In the genomic region with DNA sequence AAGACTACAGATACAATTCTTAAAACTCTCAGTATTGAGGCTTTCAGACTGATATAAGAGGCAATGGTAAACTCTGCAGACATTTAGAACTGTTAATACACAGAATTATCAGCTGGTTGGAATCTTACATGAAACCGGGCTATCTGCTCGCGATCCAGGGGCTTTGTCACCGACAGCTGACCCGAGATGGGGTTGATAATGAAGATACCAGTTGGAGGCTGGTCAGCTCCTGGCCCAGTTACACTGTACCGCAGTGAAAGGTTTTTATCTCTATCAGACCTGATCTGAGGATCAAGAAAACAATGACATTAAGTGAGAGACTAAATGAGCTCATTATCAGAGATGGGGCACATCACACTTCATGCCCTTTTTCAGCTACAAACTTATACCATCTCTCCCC, we compare ENCODE assay signal across 19 cellular contexts.
DNase-seq lines count a peak whose midpoint lies in the region; TF ChIP-seq lines count a peak whose summit lies in the region.
"Had no signal": no experiment of that assay in that cellular context is flagged by ENCODE, and none has a peak within 500 bp of the region (broad histone marks: within the 10 kb centered on the region; RNA-seq: fewer than 3 reads in every experiment).

No MANE protein-coding gene starts in this region.

- H3K9ac ChIP-seq in HUES48 (ENCODE audit: low read depth, low read length) = no peak overlapping the region
- H3K9ac ChIP-seq in endodermal cell (ENCODE audit: extremely low read depth, low read length, poor library complexity, severe bottlenecking) = no peak overlapping the region
- no peak overlapping the region for H3K9ac ChIP-seq in parathyroid adenoma

- H3K9me3 Mint-ChIP-seq in HFFc6 = no peaks in the 10 kb centered on the region
- H3K9me3 Mint-ChIP-seq in endodermal cell = no peaks in the 10 kb centered on the region
- H3K9me3 Mint-ChIP-seq: H9 had no signal

- TF ChIP-seq CTCF in HFFc6 (IDR thresholded peaks at IDR 0.05) (no peak), endodermal cell (conservative IDR thresholded peaks at IDR 0.05) (no peak), parathyroid adenoma (IDR thresholded peaks at IDR 0.05) (no peak), spleen (IDR thresholded peaks at IDR 0.05 in 8 of 11, conservative IDR thresholded peaks at IDR 0.05 in 3 of 11) (no peak)

- H3K27me3 ChIP-seq in HUES48 (ENCODE audit: control insufficient read depth, insufficient read depth, low read length) = no peaks in the 10 kb centered on the region
- no peaks in the 10 kb centered on the region for H3K27me3 ChIP-seq in endodermal cell (ENCODE audit: control insufficient read depth, insufficient read depth, low read length, poor library complexity, severe bottlenecking)
- H3K27me3 ChIP-seq in parathyroid adenoma (ENCODE audit: control insufficient read depth, insufficient read depth, low read length) = no peaks in the 10 kb centered on the region
- H3K27me3 ChIP-seq in spleen (replicated peaks in 1 of 7) = no peaks in the 10 kb centered on the region
- H3K27me3 ChIP-seq: BE2C had no signal

- 0 out of 2 replicates have a peak, but pooled peaks cover 4% of the 10 kb centered on the region for H3K36me3 ChIP-seq in HUES48 (ENCODE audit: control insufficient read depth, insufficient read depth, low read length)
- peaks cover 79% of the 10 kb centered on the region for H3K36me3 ChIP-seq in endodermal cell (ENCODE audit: control insufficient read depth, insufficient read depth, low read length)
- H3K36me3 ChIP-seq in parathyroid adenoma (ENCODE audit: control insufficient read depth, insufficient read depth, low read length) = no peaks in the 10 kb centered on the region
- H3K36me3 ChIP-seq in spleen = no peaks in the 10 kb centered on the region

- H3K27me3 Mint-ChIP-seq in HFFc6 (ENCODE audit: insufficient read depth) = no peaks in the 10 kb centered on the region; the same call in 1 of the 2 replicates
- H3K27me3 Mint-ChIP-seq in endodermal cell (ENCODE audit: insufficient read depth) = no peaks in the 10 kb centered on the region
- H3K27me3 Mint-ChIP-seq: CD4-positive, CD25-positive, alpha-beta regulatory T cell; CD8-positive, alpha-beta memory T cell had no signal

- H3K9me3 ChIP-seq in HUES48 (ENCODE audit: control insufficient read depth, insufficient read depth, low read length) (no peaks in the 10 kb centered on the region), endodermal cell (ENCODE audit: control insufficient read depth, low read length) (no peaks in the 10 kb centered on the region), parathyroid adenoma (ENCODE audit: control insufficient read depth, low read length) (no peaks in the 10 kb centered on the region), spleen (no peaks in the 10 kb centered on the region)
- H3K9me3 ChIP-seq: BE2C had no signal

- intact Hi-C loops in spleen (cut with DNase I; ENCODE audit: low total_unique reads) = no loop called here

- H3K4me3 ChIP-seq in HUES48 (ENCODE audit: low read depth, low read length) (no peak overlapping the region), endodermal cell (ENCODE audit: low read length) (peak overlapping the region; percentile 41), parathyroid adenoma (ENCODE audit: low read depth, low read length) (no peak overlapping the region), spleen (no peak overlapping the region)
- H3K4me3 ChIP-seq: GM12878 had no signal

- H3K4me3 Mint-ChIP-seq in HFFc6 (no peak overlapping the region), endodermal cell (no peak overlapping the region)
- H3K4me3 Mint-ChIP-seq: CD4-positive, CD25-positive, alpha-beta regulatory T cell; CD8-positive, alpha-beta memory T cell; H9 had no signal

- 48% methylated on average over 6 of the region's 6 CpGs; no CpG with 5 or more reads in 1 of the 2 experiments for WGBS in endodermal cell (ENCODE audit: insufficient coverage in 1 of 2, insufficient read length in 1 of 2), 2 experiments
- WGBS in spleen, 5 donors = 89 to 95% (median 92%) methylated on average over 6 of the region's 6 CpGs

- peaks cover 3% of the 10 kb centered on the region for H3K79me2 ChIP-seq in parathyroid adenoma

- TF ChIP-seq POLR2A in spleen (IDR thresholded peaks at IDR 0.05) = no peak

- H3K4me1 ChIP-seq in HUES48 (ENCODE audit: control insufficient read depth, insufficient read depth, low read length) = peaks cover 13% of the 10 kb centered on the region; the same call in 1 of the 2 replicates
- peaks cover 16% of the 10 kb centered on the region for H3K4me1 ChIP-seq in endodermal cell (ENCODE audit: control insufficient read depth, insufficient read depth, low read length)
- H3K4me1 ChIP-seq in parathyroid adenoma = peaks cover 8% of the 10 kb centered on the region
- no peaks in the 10 kb centered on the region for H3K4me1 ChIP-seq in spleen
- H3K4me1 ChIP-seq: BE2C had no signal

- H3K36me3 Mint-ChIP-seq in HFFc6 (ENCODE audit: low read depth) = peaks cover 22% of the 10 kb centered on the region
- H3K36me3 Mint-ChIP-seq in endodermal cell (ENCODE audit: low read depth) = peaks cover 67% of the 10 kb centered on the region
- H3K36me3 Mint-ChIP-seq: CD4-positive, CD25-positive, alpha-beta regulatory T cell; CD8-positive, alpha-beta memory T cell had no signal

- no peak overlapping the region for H3K4me2 ChIP-seq in parathyroid adenoma (ENCODE audit: low read length)

- DNase-seq in HFFc6 (no peak), endodermal cell (peak; percentile 71), spleen (no peak), NCI-H774 (lab: John Stamatoyannopoulos, UW) (no peak), hippocampal formation (lab: John Stamatoyannopoulos, UW) (no peak)
- DNase-seq: ACHN; BE2C; C1 segment of cervical spinal cord; CD4-positive, CD25-positive, alpha-beta regulatory T cell; CD8-positive, alpha-beta memory T cell; COR-L47; DMS 273 treated with DMSO at 0.1 percent for 48 hours; DMS53; DND-41; EL; H9 had no signal

- H3K27ac ChIP-seq in HUES48 (ENCODE audit: low read depth, low read length) (peak overlapping the region; percentile 35), endodermal cell (ENCODE audit: low read depth, low read length) (no peak overlapping the region), parathyroid adenoma (peak overlapping the region; percentile 4), spleen (no peak overlapping the region)

- H3K4me1 Mint-ChIP-seq in HFFc6 (ENCODE audit: low read depth) (peaks cover 89% of the 10 kb centered on the region), endodermal cell (peaks cover 40% of the 10 kb centered on the region)
- H3K4me1 Mint-ChIP-seq: CD4-positive, CD25-positive, alpha-beta regulatory T cell; CD8-positive, alpha-beta memory T cell had no signal

- H3K27ac Mint-ChIP-seq in HFFc6 = peak overlapping the region; percentile 4; the same call in 1 of the 2 replicates
- peak overlapping the region; percentile 64 for H3K27ac Mint-ChIP-seq in endodermal cell
- H3K27ac Mint-ChIP-seq: CD4-positive, CD25-positive, alpha-beta regulatory T cell; CD8-positive, alpha-beta memory T cell had no signal

- H2AFZ ChIP-seq in parathyroid adenoma = no peak overlapping the region

Comparison
In these comparisons a context has a peak if more than half of its experiments do, and no peak if none do; other contexts are left out.
1. H3K27ac ChIP-seq: peak in HUES48 (single experiment) and parathyroid adenoma (single experiment); none in endodermal cell (single experiment) and spleen (0 of 8).